16 cellular contexts compared by ENCODE assay signal in genomic region chr12:89992668-89993401, GRCh38.
"Had no signal": no experiment of that assay in that cellular context is flagged by ENCODE, and none has a peak within 500 bp of the region (broad histone marks: within the 10 kb centered on the region; RNA-seq: fewer than 3 reads in every experiment).

No MANE protein-coding gene starts in this region.

- H3K36me3 Mint-ChIP-seq: activated CD8-positive, alpha-beta memory T cell treated with anti-CD3 and anti-CD28 coated beads, Interleukin-2, amount 10 ng/mL, durations not matched to agents 7 days and 5 days; neural progenitor cell had no signal

- ATAC-seq: activated CD8-positive, alpha-beta memory T cell treated with anti-CD3 and anti-CD28 coated beads, Interleukin-2, amount 10 ng/mL, durations not matched to agents 7 days and 5 days; pancreas had no signal

- H3K9me3 Mint-ChIP-seq: activated T-cell treated with anti-CD3 and anti-CD28 coated beads, Interleukin-2, amount 50 U/mL, for 24 hours; neural progenitor cell; stimulated activated naive CD8-positive, alpha-beta T cell treated with anti-CD3 and anti-CD28 coated beads, Interleukin-15, Interleukin-2, amounts not matched to agents 100 ng/mL and 50 ng/mL, for 24 hours had no signal

- H3K27me3 Mint-ChIP-seq: activated CD8-positive, alpha-beta memory T cell treated with anti-CD3 and anti-CD28 coated beads, Interleukin-2, amount 10 ng/mL, durations not matched to agents 7 days and 5 days; activated naive CD8-positive, alpha-beta T cell; activated T-cell treated with anti-CD3 and anti-CD28 coated beads, Interleukin-2, amount 50 U/mL, for 24 hours; stimulated activated naive CD8-positive, alpha-beta T cell treated with anti-CD3 and anti-CD28 coated beads, Interleukin-15, Interleukin-2, amounts not matched to agents 100 ng/mL and 50 ng/mL, for 24 hours had no signal

- H3K4me3 Mint-ChIP-seq: activated CD8-positive, alpha-beta memory T cell treated with anti-CD3 and anti-CD28 coated beads, Interleukin-2, amount 10 ng/mL, durations not matched to agents 7 days and 5 days; activated naive CD8-positive, alpha-beta T cell; activated T-cell treated with anti-CD3 and anti-CD28 coated beads, Interleukin-2, amount 50 U/mL, for 24 hours; neural progenitor cell; stimulated activated naive CD8-positive, alpha-beta T cell treated with anti-CD3 and anti-CD28 coated beads, Interleukin-15, Interleukin-2, amounts not matched to agents 100 ng/mL and 50 ng/mL, for 24 hours had no signal

- H3K4me1 ChIP-seq: left ventricle myocardium inferior, pancreas, testis had no signal

- H3K27ac Mint-ChIP-seq: activated CD8-positive, alpha-beta memory T cell treated with anti-CD3 and anti-CD28 coated beads, Interleukin-2, amount 10 ng/mL, durations not matched to agents 7 days and 5 days; activated naive CD8-positive, alpha-beta T cell; activated T-cell treated with anti-CD3 and anti-CD28 coated beads, Interleukin-2, amount 50 U/mL, for 24 hours; neural progenitor cell; stimulated activated naive CD8-positive, alpha-beta T cell treated with anti-CD3 and anti-CD28 coated beads, Interleukin-15, Interleukin-2, amounts not matched to agents 100 ng/mL and 50 ng/mL, for 24 hours had no signal

- H3K27ac ChIP-seq: brain microvascular endothelial cell, left ventricle myocardium inferior, neural progenitor cell, pancreas, testis had no signal

- H3K4me3 ChIP-seq: left ventricle myocardium inferior, neural progenitor cell, pancreas, testis had no signal

- H3K36me3 ChIP-seq: brain microvascular endothelial cell, left ventricle myocardium inferior, neural progenitor cell, pancreas had no signal

- DNase-seq: activated CD4-positive, CD25-positive, alpha-beta regulatory T cell; activated CD8-positive, alpha-beta memory T cell treated with anti-CD3 and anti-CD28 coated beads, Interleukin-2, amount 10 ng/mL, durations not matched to agents 7 days and 5 days; activated effector memory CD4-positive, alpha-beta T cell treated with anti-CD3 and anti-CD28 coated beads, Interleukin-2, amount 50 U/mL, for 16 hours; activated T-cell treated with anti-CD3 and anti-CD28 coated beads, Interleukin-2, amount 50 U/mL, for 24 hours; amygdala; brain microvascular endothelial cell; cerebellar nuclear complex; dermis blood vessel endothelial cell; left ventricle myocardium inferior; pancreas; stimulated activated CD4-positive, alpha-beta T cell treated with anti-CD3 and anti-CD28 coated beads, Interleukin-2, amount 100 ng/mL, for 48 hours; T-helper 2 cell; testis had no signal

- H3K27me3 ChIP-seq: brain microvascular endothelial cell, neural progenitor cell, pancreas, testis had no signal

- H3K9me3 ChIP-seq: left ventricle myocardium inferior, pancreas, testis had no signal
